1 cellular context compared by ENCODE assay signal in genomic region chr15:48360841-48361240, GRCh38.
A peak's percentile ranks its signal among the peaks of the same experiment; 100 is the strongest.
TF ChIP-seq lines count a peak whose summit lies in the region.

No MANE protein-coding gene starts in this region.

TF ChIP-seq in K562, 482 proteins besides CTCF, POLR2A, EP300 and RAD21 (continued from another document and continues in another):
- TF ChIP-seq ZBTB9 (CRISPR knock-in tag; IDR thresholded peaks at IDR 0.05) (no peak), ARID4B (CRISPR knock-in tag; IDR thresholded peaks at IDR 0.05) (no peak), IRF2 (CRISPR knock-in tag; IDR thresholded peaks at IDR 0.05) (no peak), MLX (CRISPR knock-in tag; conservative IDR thresholded peaks at IDR 0.05) (no peak), ZNF445 (CRISPR knock-in tag; IDR thresholded peaks at IDR 0.05; ENCODE audit: low read depth) (no peak), ZNF592 (IDR thresholded peaks at IDR 0.05) (peak; percentile 44; the same call in 1 of the 2 replicates), PREB (CRISPR knock-in tag; IDR thresholded peaks at IDR 0.05) (no peak), LCOR (CRISPR knock-in tag; IDR thresholded peaks at IDR 0.05) (no peak), CHCHD3 (CRISPR knock-in tag; IDR thresholded peaks at IDR 0.05) (no peak), SREBF1 (IDR thresholded peaks at IDR 0.05; ENCODE audit: borderline replicate concordance, low read depth, low read length) (peak; percentile 79; the same call in 1 of the 2 replicates), TCFL5 (CRISPR knock-in tag; conservative IDR thresholded peaks at IDR 0.05) (no peak), HNRNPH1 (optimal IDR thresholded peaks at IDR 0.05; ENCODE audit: low read depth, low read length) (no peak), HSF4 (CRISPR knock-in tag; IDR thresholded peaks at IDR 0.05; ENCODE audit: borderline replicate concordance) (no peak), ZC3H4 (CRISPR knock-in tag; IDR thresholded peaks at IDR 0.05; ENCODE audit: borderline replicate concordance) (no peak), BACH1 (tag; IDR thresholded peaks at IDR 0.05) (no peak), MAFG (tag; conservative IDR thresholded peaks at IDR 0.05) (no peak; the same call in 1 of the 2 replicates), IRF1 (CRISPR knock-in tag; IDR thresholded peaks at IDR 0.05; ENCODE audit: borderline replicate concordance) (no peak), AFF4 (CRISPR knock-in tag; IDR thresholded peaks at IDR 0.05) (no peak), SMARCA4 (IDR thresholded peaks at IDR 0.05) (no peak), ZNF444 (CRISPR knock-in tag; IDR thresholded peaks at IDR 0.05) (no peak), TAF7 (tag; IDR thresholded peaks at IDR 0.05) (no peak), EP400 (IDR thresholded peaks at IDR 0.05) (no peak), POLR2AphosphoS2 (IDR thresholded peaks at IDR 0.05; ENCODE audit: low read length) (no peak), SETDB1 (IDR thresholded peaks at IDR 0.05; ENCODE audit: low read length) (no peak), DACH1 (IDR thresholded peaks at IDR 0.05; ENCODE audit: partially characterized antibody) (no peak), NFIC (IDR thresholded peaks at IDR 0.05) (no peak), ZNF384 (IDR thresholded peaks at IDR 0.05; ENCODE audit: low read depth, low read length) (peak; percentile 70; the same call in 1 of the 2 replicates), RBM17 (IDR thresholded peaks at IDR 0.05; ENCODE audit: borderline replicate concordance, low read depth, low read length) (no peak), HINFP (tag; conservative IDR thresholded peaks at IDR 0.05; ENCODE audit: low read depth) (no peak), DNMT1 (IDR thresholded peaks at IDR 0.05) (no peak), ZNF316 (IDR thresholded peaks at IDR 0.05) (peak; percentile 42; the same call in 1 of the 2 replicates), CHAMP1 (IDR thresholded peaks at IDR 0.05) (no peak), SMC3 (conservative IDR thresholded peaks at IDR 0.05; ENCODE audit: insufficient read depth, low read depth, low read length) (no peak)
